ENCODE assay signal across 2 cellular contexts in genomic region chr6:150179907-150180412, GRCh38. TPM values are rescaled to one million over a fixed set of nuclear protein-coding genes. Genes with fewer than 3 reads are reported as not detected.
"Had no signal": no experiment of that assay in that cellular context is flagged by ENCODE, and none has a peak within 500 bp of the region (broad histone marks: within the 10 kb centered on the region; RNA-seq: fewer than 3 reads in every experiment).

No MANE protein-coding gene starts in this region.

RNA-seq across cellular contexts. Expression of gene PPP1R14C, which starts 37.1 kb away (rescaled TPM):
- total RNA-seq: myocyte; naive thymus-derived CD4-positive, alpha-beta T cell had no signal
- polyA plus RNA-seq: naive thymus-derived CD4-positive, alpha-beta T cell had no signal
